In genomic region chr7:3260425-3260762, GRCh38 we compare ENCODE assay signal across 9 cellular contexts. TPM values are rescaled to one million over a fixed set of nuclear protein-coding genes. Genes with fewer than 3 reads are reported as not detected.
A peak's percentile ranks its signal among the peaks of the same experiment; 100 is the strongest.
DNase-seq lines count a peak whose midpoint lies in the region; TF ChIP-seq lines count a peak whose summit lies in the region.
"Had no signal": no experiment of that assay in that cellular context is flagged by ENCODE, and none has a peak within 500 bp of the region (broad histone marks: within the 10 kb centered on the region; RNA-seq: fewer than 3 reads in every experiment).

No MANE protein-coding gene starts in this region.

- H3K4me1 ChIP-seq in Caco-2, result peaks cover 26% of the 10 kb centered on the region

- CTCF ChIA-PET in Caco-2 (lab: Charles Lee), result no interaction called here

- intact Hi-C loops in Caco-2 (cut with micrococcal nuclease; ENCODE audit: unreplicated experiment) (loop anchor here (5.0 to 10.0 kb wide), 2 partner anchors 43 to 64 kb away; no protein-coding TSS in a partner anchor), posterior vena cava (cut with DNase I) (no loop called here)

- no peaks in the 10 kb centered on the region for H3K9me3 Mint-ChIP-seq in Caco-2 (ENCODE audit: unreplicated experiment)

- BruUV-seq in Caco-2 (replicated peaks; lab: Mats Ljungman, UMichigan), result no TSS peak

- no peaks in the 10 kb centered on the region for H3K36me3 ChIP-seq in Caco-2 (ENCODE audit: control insufficient read depth, insufficient read depth, low read length)

- H3K9me3 ChIP-seq in Caco-2, result peaks cover 3% of the 10 kb centered on the region; the same call in 1 of the 2 replicates

- peaks cover 26% of the 10 kb centered on the region for H3K4me1 Mint-ChIP-seq in Caco-2 (ENCODE audit: low read depth, unreplicated experiment)

- DNase-seq in Caco-2 (no peak), RPMI7951 (ENCODE audit: low read depth) (peak; percentile 72), foreskin fibroblast (peak; percentile 45 to 81), retinal pigment epithelial cell (ENCODE audit: low read depth) (no peak), NCI-H2171 treated with DMSO at 0.1 percent for 48 hours (lab: John Stamatoyannopoulos, UW) (no peak), nucleus accumbens (lab: John Stamatoyannopoulos, UW) (no peak), posterior vena cava (ENCODE audit: low spot score) (no peak), GOT3 (lab: John Stamatoyannopoulos, UW) (no peak)

- peak overlapping the region; percentile 65 for H3K4me3 Mint-ChIP-seq in Caco-2 (ENCODE audit: unreplicated experiment)
- H3K4me3 Mint-ChIP-seq: activated naive CD8-positive, alpha-beta T cell had no signal

- POLR2A ChIA-PET in Caco-2 (lab: Charles Lee), result interaction anchor here (0.6 kb wide), 1 partner anchor 9 kb away, joined by 5 read pairs; no protein-coding TSS in a partner anchor

- H3K27ac Mint-ChIP-seq in Caco-2 (ENCODE audit: unreplicated experiment), result peak overlapping the region; percentile 76
- H3K27ac Mint-ChIP-seq: activated naive CD8-positive, alpha-beta T cell had no signal

- no peaks in the 10 kb centered on the region for H3K36me3 Mint-ChIP-seq in Caco-2 (ENCODE audit: insufficient read depth, unreplicated experiment)
- H3K36me3 Mint-ChIP-seq: activated naive CD8-positive, alpha-beta T cell had no signal

- TF ChIP-seq CTCF in Caco-2 (IDR thresholded peaks at IDR 0.05; ENCODE audit: insufficient read depth in 1 of 2, low read depth in 1 of 2, low read length in 1 of 2, severe bottlenecking in 1 of 2, unreplicated experiment in 1 of 2) (no peak), foreskin fibroblast (IDR thresholded peaks at IDR 0.05; ENCODE audit: low read depth, low read length) (no peak), retinal pigment epithelial cell (conservative IDR thresholded peaks at IDR 0.05; ENCODE audit: low read depth, low read length) (no peak)

- no peak overlapping the region for H3K4me3 ChIP-seq in Caco-2 (ENCODE audit: low read depth, low read length)
- peak overlapping the region; percentile 38 to 54 for H3K4me3 ChIP-seq in foreskin fibroblast (ENCODE audit: low read depth in 1 of 2, low read length in 2 of 2)
- peak overlapping the region; percentile 54 for H3K4me3 ChIP-seq in retinal pigment epithelial cell (ENCODE audit: low read length)

- no peaks in the 10 kb centered on the region for H3K27me3 ChIP-seq in Caco-2 (replicated peaks; ENCODE audit: control insufficient read depth, insufficient read depth, low read length)

- H3K27me3 Mint-ChIP-seq in Caco-2 (ENCODE audit: insufficient read depth, unreplicated experiment), result peaks cover 7% of the 10 kb centered on the region

RNA-seq across cellular contexts. Expression of gene SDK1, which starts 40.7 kb away (rescaled TPM):
- 6.2 and 7.1 TPM in 2 replicates for total RNA-seq in Caco-2 (2022)
- total RNA-seq in RPMI7951 (2014; rRNA removed; shearing (Covaris generic)), result 0.68 and 3.1 TPM in 2 replicates
- total RNA-seq in posterior vena cava, result 10 to 100 TPM; 14.4 to 18.3 TPM

Comparison
In these comparisons a context has a peak if more than half of its experiments do, and no peak if none do; other contexts are left out.
1. DNase-seq: peak in RPMI7951 (single experiment) and foreskin fibroblast (2 of 2); none in Caco-2 (0 of 2), retinal pigment epithelial cell (single experiment), NCI-H2171 treated with DMSO at 0.1 percent for 48 hours (single experiment), nucleus accumbens (0 of 56), posterior vena cava (single experiment) and GOT3 (single experiment).